ENCODE assay signal across 17 cellular contexts in genomic region chr12:108394196-108394595, GRCh38. TPM values are rescaled to one million over a fixed set of nuclear protein-coding genes. Genes with fewer than 3 reads are reported as not detected.
DNase-seq lines count a peak whose midpoint lies in the region; ATAC-seq and TF ChIP-seq lines count a peak whose summit lies in the region.
"Had no signal": no experiment of that assay in that cellular context is flagged by ENCODE, and none has a peak within 500 bp of the region (broad histone marks: within the 10 kb centered on the region; RNA-seq: fewer than 3 reads in every experiment).

No MANE protein-coding gene starts in this region.

- H3K4me1 ChIP-seq in right atrium auricular region (no peaks in the 10 kb centered on the region), aorta (ENCODE audit: control insufficient read depth in 1 of 2, insufficient read depth in 2 of 2, low read length in 2 of 2) (no peaks in the 10 kb centered on the region)
- H3K4me1 ChIP-seq: A549 had no signal

- no peak for TF ChIP-seq CTCF in right atrium auricular region (IDR thresholded peaks at IDR 0.05)

- H3K36me3 ChIP-seq in right atrium auricular region (no peaks in the 10 kb centered on the region), aorta (ENCODE audit: control insufficient read depth in 1 of 2, insufficient read depth in 2 of 2, low read length in 1 of 2) (no peaks in the 10 kb centered on the region)
- H3K36me3 ChIP-seq: tibial nerve had no signal

- 8% methylated on average over 5 of the region's 5 CpGs for WGBS in aorta, 2 donors

- peak; percentile 88 for ATAC-seq in Right ventricle myocardium inferior
- ATAC-seq in aorta (ENCODE audit: low FRiP score), result peak; percentile 52
- no peak for ATAC-seq in HG03196 (IDR thresholded peaks at IDR 0.05; ENCODE audit: unreplicated experiment)
- ATAC-seq: A549, T-helper 17 cell had no signal

- H3K9me3 ChIP-seq in right atrium auricular region (no peaks in the 10 kb centered on the region), aorta (ENCODE audit: control insufficient read depth, low read length) (no peaks in the 10 kb centered on the region)
- H3K9me3 ChIP-seq: A549 had no signal

- H3K27ac ChIP-seq in right atrium auricular region (no peak overlapping the region), aorta (ENCODE audit: low read depth in 1 of 2, low read length in 2 of 2) (no peak overlapping the region)
- H3K27ac ChIP-seq: A549, epithelial cell of prostate, tibial nerve had no signal

- DNase-seq in Right ventricle myocardium inferior (ENCODE audit: missing footprints) (peak; percentile 70), right atrium auricular region (ENCODE audit: low spot score) (no peak), cerebellum (ENCODE audit: low spot score) (peak; percentile 92), mucosa of gallbladder (ENCODE audit: low spot score) (peak; percentile 51), aorta (peak in 1 of 2 donors; percentile 75), SW480 (ENCODE audit: low spot score) (no peak), ecto neural progenitor cell (ENCODE audit: low spot score) (no peak)
- DNase-seq: activated effector memory CD4-positive, alpha-beta T cell treated with Interleukin-2 at 50 U/mL for 16 hours; H7; MV-4-11; T-helper 17 cell had no signal

- H3K27me3 ChIP-seq in right atrium auricular region, result no peaks in the 10 kb centered on the region
- H3K27me3 ChIP-seq in aorta (ENCODE audit: control insufficient read depth in 1 of 2, insufficient read depth in 2 of 2, low read length in 1 of 2), result no peaks in the 10 kb centered on the region
- H3K27me3 ChIP-seq: tibial nerve had no signal

- intact Hi-C loops in Right ventricle myocardium inferior (cut with DNase I) (no loop called here), aorta (cut with DNase I) (no loop called here)

- no peak overlapping the region for H3K4me3 ChIP-seq in right atrium auricular region
- H3K4me3 ChIP-seq in aorta (ENCODE audit: low read length in 2 of 2), result no peak overlapping the region
- H3K4me3 ChIP-seq: A549, smooth muscle cell, tibial nerve had no signal

RNA-seq across cellular contexts. Expression of gene CMKLR1, which starts 55.1 kb away (rescaled TPM):
- total RNA-seq in Right ventricle myocardium inferior (10.6 TPM), right atrium auricular region (10 to 100 TPM in 1 of 2 donors, 1 to 10 TPM in 1; 6.2 to 11.0 TPM), cerebellum (1.6 TPM), mucosa of gallbladder (8.4 TPM), aorta (10 to 100 TPM; 41.9 to 55.4 TPM)
- polyA plus RNA-seq in aorta, result 10 to 100 TPM in 1 of 2 donors, 1 to 10 TPM in 1; 9.1 to 11.6 TPM
- total RNA-seq: bronchial epithelial cell had no signal
- polyA plus RNA-seq: A549 had no signal

Comparison
In these comparisons a context has a peak if more than half of its experiments do, and no peak if none do; other contexts are left out.
1. DNase-seq: peak in Right ventricle myocardium inferior (single experiment), cerebellum (single experiment) and mucosa of gallbladder (single experiment); none in right atrium auricular region (single experiment), SW480 (single experiment) and ecto neural progenitor cell (single experiment).